Comparison of ENCODE assay signal across 9 cellular contexts in genomic region chr5:17189381-17190036, GRCh38. TPM values are rescaled to one million over a fixed set of nuclear protein-coding genes. Genes with fewer than 3 reads are reported as not detected.
DNase-seq lines count a peak whose midpoint lies in the region; ATAC-seq, FAIRE-seq and TF ChIP-seq lines count a peak whose summit lies in the region.
"Had no signal": no experiment of that assay in that cellular context is flagged by ENCODE, and none has a peak within 500 bp of the region (broad histone marks: within the 10 kb centered on the region; RNA-seq: fewer than 3 reads in every experiment).

No MANE protein-coding gene starts in this region.

- no peaks in the 10 kb centered on the region for H3K27me3 Mint-ChIP-seq in Calu3 (ENCODE audit: unreplicated experiment)
- peaks cover 2% of the 10 kb centered on the region for H3K27me3 Mint-ChIP-seq in activated T-helper 1 cell treated with anti-CD3 and anti-CD28 coated beads, Interleukin-12 subunit alpha, Interleukin-12 subunit beta, Interleukin-2, Interleukin-4 antibody, amounts not matched to agents 30 ng/mL and 10 ng/mL and 1 ng/mL, durations not matched to agents 14 hours and 24 hours and 36 hours (ENCODE audit: insufficient read depth)

- peaks cover 41% of the 10 kb centered on the region for H3K4me1 Mint-ChIP-seq in Calu3 (ENCODE audit: low read depth, unreplicated experiment)
- H3K4me1 Mint-ChIP-seq in activated T-helper 1 cell treated with anti-CD3 and anti-CD28 coated beads, Interleukin-12 subunit alpha, Interleukin-12 subunit beta, Interleukin-2, Interleukin-4 antibody, amounts not matched to agents 30 ng/mL and 10 ng/mL and 1 ng/mL, durations not matched to agents 14 hours and 24 hours and 36 hours (ENCODE audit: low read depth): no peaks in the 10 kb centered on the region

- intact Hi-C loops in Calu3 (cut with micrococcal nuclease; ENCODE audit: unreplicated experiment) (loop anchor here (1.0 to 10.0 kb wide), 6 partner anchors 77 to 499 kb away; no protein-coding TSS in a partner anchor), posterior cingulate gyrus (cut with DNase I) (loop anchor here (1.0 to 10.0 kb wide), 3 partner anchors 398 to 705 kb away; no protein-coding TSS in a partner anchor)
- intact Hi-C loops in activated T-helper 1 cell treated with anti-CD3 and anti-CD28 coated beads, Interleukin-12 subunit alpha, Interleukin-12 subunit beta, Interleukin-2, Interleukin-4 antibody, amounts not matched to agents 30 ng/mL and 10 ng/mL and 1 ng/mL, durations not matched to agents 14 hours and 24 hours and 36 hours (cut with micrococcal nuclease): loop anchor here (1.0 to 10.0 kb wide), 2 partner anchors 255 to 398 kb away; partner anchors contain the start of gene MYO10

- peak overlapping the region; percentile 15 for H3K4me3 Mint-ChIP-seq in Calu3 (ENCODE audit: low read depth, unreplicated experiment)
- H3K4me3 Mint-ChIP-seq in activated T-helper 1 cell treated with anti-CD3 and anti-CD28 coated beads, Interleukin-12 subunit alpha, Interleukin-12 subunit beta, Interleukin-2, Interleukin-4 antibody, amounts not matched to agents 30 ng/mL and 10 ng/mL and 1 ng/mL, durations not matched to agents 14 hours and 24 hours and 36 hours: no peak overlapping the region

- CTCF ChIA-PET in Calu3 (lab: Charles Lee): interaction anchor here (0.5 to 2.6 kb wide), 16 partner anchors 9 to 400 kb away, joined by 3 to 23 read pairs (median 3); partner anchors contain the start of gene MYO10

- no peaks in the 10 kb centered on the region for H3K36me3 Mint-ChIP-seq in Calu3 (ENCODE audit: insufficient read depth, unreplicated experiment)
- no peaks in the 10 kb centered on the region for H3K36me3 Mint-ChIP-seq in activated T-helper 1 cell treated with anti-CD3 and anti-CD28 coated beads, Interleukin-12 subunit alpha, Interleukin-12 subunit beta, Interleukin-2, Interleukin-4 antibody, amounts not matched to agents 30 ng/mL and 10 ng/mL and 1 ng/mL, durations not matched to agents 14 hours and 24 hours and 36 hours (ENCODE audit: low read depth)
- H3K36me3 Mint-ChIP-seq: activated naive CD4-positive, alpha-beta T cell treated with anti-CD3 and anti-CD28 coated beads, Interleukin-2, amount 50 U/mL, for 72 hours had no signal

- H3K9me3 Mint-ChIP-seq in Calu3 (ENCODE audit: low read depth, unreplicated experiment): no peaks in the 10 kb centered on the region
- no peaks in the 10 kb centered on the region for H3K9me3 Mint-ChIP-seq in activated T-helper 1 cell treated with anti-CD3 and anti-CD28 coated beads, Interleukin-12 subunit alpha, Interleukin-12 subunit beta, Interleukin-2, Interleukin-4 antibody, amounts not matched to agents 30 ng/mL and 10 ng/mL and 1 ng/mL, durations not matched to agents 14 hours and 24 hours and 36 hours
- H3K9me3 Mint-ChIP-seq: activated naive CD4-positive, alpha-beta T cell treated with anti-CD3 and anti-CD28 coated beads, Interleukin-2, amount 50 U/mL, for 72 hours had no signal

- peak; percentile 88 for TF ChIP-seq CTCF in Calu3 (IDR thresholded peaks at IDR 0.05; ENCODE audit: unreplicated experiment)

- peak overlapping the region; percentile 64 for H3K27ac Mint-ChIP-seq in Calu3 (ENCODE audit: unreplicated experiment)
- no peak overlapping the region for H3K27ac Mint-ChIP-seq in activated T-helper 1 cell treated with anti-CD3 and anti-CD28 coated beads, Interleukin-12 subunit alpha, Interleukin-12 subunit beta, Interleukin-2, Interleukin-4 antibody, amounts not matched to agents 30 ng/mL and 10 ng/mL and 1 ng/mL, durations not matched to agents 14 hours and 24 hours and 36 hours
- H3K27ac Mint-ChIP-seq: activated naive CD4-positive, alpha-beta T cell treated with anti-CD3 and anti-CD28 coated beads, Interleukin-2, amount 50 U/mL, for 72 hours had no signal

- peak; percentile 62 for FAIRE-seq in RCC 7860 (lab: Jason Lieb, UNC)

- peak; percentile 80 for DNase-seq in Calu3
- peak; percentile 78 to 87 for DNase-seq in Kasumi-1 (lab: John Stamatoyannopoulos, UW)
- peak; percentile 73 for DNase-seq in RCC 7860 (ENCODE audit: low spot score)
- peak; percentile 11 for DNase-seq in activated T-helper 1 cell treated with anti-CD3 and anti-CD28 coated beads, Interleukin-12 subunit alpha, Interleukin-12 subunit beta, Interleukin-2, Interleukin-4 antibody, amounts not matched to agents 30 ng/mL and 10 ng/mL and 1 ng/mL, durations not matched to agents 14 hours and 24 hours and 36 hours (ENCODE audit: low spot score)
- peak; percentile 53 for DNase-seq in germinal center (ENCODE audit: low spot score)
- peak in 9 of 10 donors; percentile 52 to 92 (median 71) for DNase-seq in posterior cingulate gyrus

- ATAC-seq in GM21390 (IDR thresholded peaks at IDR 0.05; ENCODE audit: unreplicated experiment) (peak; percentile 71), GM21528 (IDR thresholded peaks at IDR 0.05; ENCODE audit: low FRiP score, unreplicated experiment) (no peak)

- no TSS peak for BruUV-seq in Calu3 (replicated peaks; lab: Mats Ljungman, UMichigan)

RNA-seq across cellular contexts. Expression of gene BASP1, which starts 27.9 kb away (rescaled TPM):
- not detected in 2 replicates for total RNA-seq in Calu3 (2022)
- 1.0 and 1.5 TPM in 2 replicates for total RNA-seq in activated T-helper 1 cell treated with anti-CD3 and anti-CD28 coated beads, Interleukin-12 subunit alpha, Interleukin-12 subunit beta, Interleukin-2, Interleukin-4 antibody, amounts not matched to agents 30 ng/mL and 10 ng/mL and 1 ng/mL, durations not matched to agents 14 hours and 24 hours and 36 hours

Comparison
In these comparisons a context has a peak if more than half of its experiments do, and no peak if none do; other contexts are left out.
1. DNase-seq: peak in every context shown above with its lines; median percentile 82 in Kasumi-1; 80 in Calu3; 73 in RCC 7860; 71 in posterior cingulate gyrus; 53 in germinal center; 11 in activated T-helper 1 cell treated with anti-CD3 and anti-CD28 coated beads, Interleukin-12 subunit alpha, Interleukin-12 subunit beta, Interleukin-2, Interleukin-4 antibody, amounts not matched to agents 30 ng/mL and 10 ng/mL and 1 ng/mL, durations not matched to agents 14 hours and 24 hours and 36 hours.